Comparison of ENCODE assay signal across 23 cellular contexts in the genomic region with DNA sequence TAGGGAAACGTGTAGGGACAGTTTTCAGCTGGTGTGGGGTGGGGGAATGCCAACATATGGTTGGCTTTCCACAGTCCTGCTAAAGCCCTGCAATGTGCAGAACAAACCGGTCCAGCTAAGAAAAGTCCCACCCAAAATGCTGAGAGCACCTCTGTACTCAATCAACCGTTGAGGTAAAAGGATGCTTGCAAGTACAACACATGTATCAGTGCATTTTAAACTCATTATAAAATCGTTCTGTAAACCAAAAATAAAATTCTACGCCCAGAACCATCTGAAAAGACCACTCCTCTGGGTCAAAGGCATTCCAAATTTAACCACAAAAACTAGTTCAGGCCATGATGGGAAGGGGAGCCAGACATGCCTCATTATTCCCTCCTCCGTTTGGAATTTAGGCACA. TPM values are rescaled to one million over a fixed set of nuclear protein-coding genes. Genes with fewer than 3 reads are reported as not detected.
DNase-seq lines count a peak whose midpoint lies in the region; ATAC-seq and TF ChIP-seq lines count a peak whose summit lies in the region.
"Had no signal": no experiment of that assay in that cellular context is flagged by ENCODE, and none has a peak within 500 bp of the region (broad histone marks: within the 10 kb centered on the region; RNA-seq: fewer than 3 reads in every experiment).

No MANE protein-coding gene starts in this region.

- no peak overlapping the region for H3K4me2 ChIP-seq in neural progenitor cell

- POLR2A ChIA-PET in HEK293 (lab: Yijun Ruan, JAX), result interaction anchor here (1.3 kb wide), 1 partner anchor 10 kb away, joined by 3 read pairs; no protein-coding TSS in a partner anchor

- no peaks in the 10 kb centered on the region for H3K9me3 Mint-ChIP-seq in activated CD8-positive, alpha-beta memory T cell treated with anti-CD3 and anti-CD28 coated beads, Interleukin-2, amount 10 ng/mL, durations not matched to agents 7 days and 5 days (ENCODE audit: low read depth)
- no peaks in the 10 kb centered on the region for H3K9me3 Mint-ChIP-seq in activated naive CD8-positive, alpha-beta T cell treated with anti-CD3 and anti-CD28 coated beads for 36 hours
- H3K9me3 Mint-ChIP-seq in neural progenitor cell, result peaks cover 3% of the 10 kb centered on the region

- peaks cover 35% of the 10 kb centered on the region for H3K4me1 Mint-ChIP-seq in activated CD8-positive, alpha-beta memory T cell treated with anti-CD3 and anti-CD28 coated beads, Interleukin-2, amount 10 ng/mL, durations not matched to agents 7 days and 5 days
- peaks cover 23% of the 10 kb centered on the region for H3K4me1 Mint-ChIP-seq in activated naive CD8-positive, alpha-beta T cell treated with anti-CD3 and anti-CD28 coated beads for 36 hours
- H3K4me1 Mint-ChIP-seq in neural progenitor cell, result peaks cover 13% of the 10 kb centered on the region

- H3K4me3 ChIP-seq in HEK293 (ENCODE audit: low read depth, low read length), result no peak overlapping the region
- H3K4me3 ChIP-seq in neural progenitor cell, result no peak overlapping the region
- H3K4me3 ChIP-seq: gastrocnemius medialis, spleen had no signal

- H3F3A ChIP-seq in neural progenitor cell (ENCODE audit: low read depth), result peaks cover 21% of the 10 kb centered on the region

- H3K36me3 ChIP-seq in HEK293 (ENCODE audit: control insufficient read depth in 2 of 2, insufficient read depth in 1 of 2, low read length in 2 of 2) (peaks cover 10 to 19% of the 10 kb centered on the region in 2 experiments), neural progenitor cell (peaks cover 1% of the 10 kb centered on the region)
- H3K36me3 ChIP-seq: gastrocnemius medialis, spleen had no signal

- peaks cover 5% of the 10 kb centered on the region for H4K20me1 ChIP-seq in neural progenitor cell (ENCODE audit: low read depth)

- peaks cover 45% of the 10 kb centered on the region for H3K79me2 ChIP-seq in neural progenitor cell (ENCODE audit: low read depth)

- ATAC-seq in activated CD8-positive, alpha-beta memory T cell treated with anti-CD3 and anti-CD28 coated beads, Interleukin-2, amount 10 ng/mL, durations not matched to agents 7 days and 5 days, result no peak
- no peak for ATAC-seq in GM18498 (IDR thresholded peaks at IDR 0.05; ENCODE audit: unreplicated experiment)
- ATAC-seq in GM21825 (IDR thresholded peaks at IDR 0.05; ENCODE audit: unreplicated experiment), result no peak
- ATAC-seq: esophagus mucosa, gastrocnemius medialis had no signal

- H3K4me1 ChIP-seq in HEK293 (ENCODE audit: control insufficient read depth, insufficient read depth, low read length) (0 out of 2 replicates have a peak, but pooled peaks cover 4% of the 10 kb centered on the region), neural progenitor cell (peaks cover 9% of the 10 kb centered on the region)
- H3K4me1 ChIP-seq: gastrocnemius medialis had no signal

- no peak for DNase-seq in activated CD8-positive, alpha-beta memory T cell treated with anti-CD3 and anti-CD28 coated beads, Interleukin-2, amount 10 ng/mL, durations not matched to agents 7 days and 5 days
- no peak for DNase-seq in activated CD8-positive, alpha-beta memory T cell treated with anti-CD3 and anti-CD28 coated beads for 24 hours
- DNase-seq in activated naive CD8-positive, alpha-beta T cell treated with anti-CD3 and anti-CD28 coated beads for 36 hours, result no peak
- DNase-seq in neural progenitor cell (ENCODE audit: low spot score), result no peak
- no peak for DNase-seq in RKO (ENCODE audit: low spot score)
- DNase-seq: ACHN; amygdala; CD4-positive, alpha-beta memory T cell; central memory CD4-positive, alpha-beta T cell; DMS53; gastrocnemius medialis; Karpas-422; kidney glomerular epithelial cell; mesenchymal stem cell; NCI-H1105 treated with DMSO at 0.1 percent for 48 hours; NCI-H2081 treated with DMSO at 0.1 percent for 48 hours; spleen; stimulated activated CD4-positive, alpha-beta T cell treated with anti-CD3 and anti-CD28 coated beads, Interleukin-4, amount 100 ng/mL, for 4 hours had no signal

- CTCF ChIA-PET in activated CD8-positive, alpha-beta memory T cell treated with anti-CD3 and anti-CD28 coated beads, Interleukin-2, amount 10 ng/mL, durations not matched to agents 7 days and 5 days (lab: Charles Lee), result interaction anchor here (0.7 to 1.5 kb wide), 4 partner anchors 31 to 126 kb away, joined by 3 to 6 read pairs (median 4); partner anchors contain the start of gene ENOSF1
- CTCF ChIA-PET in HEK293 (lab: Yijun Ruan, JAX), result interaction anchor here (2.3 to 3.0 kb wide), 2 partner anchors 31 to 176 kb away, joined by 7 to 14 read pairs; no protein-coding TSS in a partner anchor

- H3K9ac ChIP-seq in neural progenitor cell, result no peak overlapping the region

- no peak overlapping the region for H3K27ac Mint-ChIP-seq in activated CD8-positive, alpha-beta memory T cell treated with anti-CD3 and anti-CD28 coated beads, Interleukin-2, amount 10 ng/mL, durations not matched to agents 7 days and 5 days
- H3K27ac Mint-ChIP-seq in activated naive CD8-positive, alpha-beta T cell treated with anti-CD3 and anti-CD28 coated beads for 36 hours, result no peak overlapping the region
- H3K27ac Mint-ChIP-seq in neural progenitor cell, result no peak overlapping the region

- H3K9me3 ChIP-seq in HEK293 (ENCODE audit: control insufficient read depth, insufficient read depth, low read depth, low read length) (no peaks in the 10 kb centered on the region), neural progenitor cell (ENCODE audit: low read depth) (no peaks in the 10 kb centered on the region)
- H3K9me3 ChIP-seq: gastrocnemius medialis, spleen had no signal

- TF ChIP-seq CTCF in HEK293 (tag by site-specific recombination; IDR thresholded peaks at IDR 0.05), result no peak
- TF ChIP-seq CTCF in neural progenitor cell (IDR thresholded peaks at IDR 0.05), result no peak

- H3K27ac ChIP-seq in HEK293 (ENCODE audit: extremely low read depth, low read depth, low read length) (no peak overlapping the region), neural progenitor cell (no peak overlapping the region)
- H3K27ac ChIP-seq: gastrocnemius medialis, spleen had no signal

- no peak overlapping the region for H2AFZ ChIP-seq in neural progenitor cell (replicated peaks)

- H3K27me3 ChIP-seq in neural progenitor cell, result no peaks in the 10 kb centered on the region

- H3K4me3 Mint-ChIP-seq in activated CD8-positive, alpha-beta memory T cell treated with anti-CD3 and anti-CD28 coated beads, Interleukin-2, amount 10 ng/mL, durations not matched to agents 7 days and 5 days, result peak overlapping the region; percentile 96
- peak overlapping the region; percentile 32 for H3K4me3 Mint-ChIP-seq in activated naive CD8-positive, alpha-beta T cell treated with anti-CD3 and anti-CD28 coated beads for 36 hours
- peak overlapping the region; percentile 72 for H3K4me3 Mint-ChIP-seq in neural progenitor cell

- H3K36me3 Mint-ChIP-seq in activated CD8-positive, alpha-beta memory T cell treated with anti-CD3 and anti-CD28 coated beads, Interleukin-2, amount 10 ng/mL, durations not matched to agents 7 days and 5 days, result peaks cover 26% of the 10 kb centered on the region
- H3K36me3 Mint-ChIP-seq in activated naive CD8-positive, alpha-beta T cell treated with anti-CD3 and anti-CD28 coated beads for 36 hours, result peaks cover 24% of the 10 kb centered on the region
- peaks cover 23% of the 10 kb centered on the region for H3K36me3 Mint-ChIP-seq in neural progenitor cell
- H3K36me3 Mint-ChIP-seq: CD4-positive, alpha-beta memory T cell had no signal

- no peaks in the 10 kb centered on the region for H3K27me3 Mint-ChIP-seq in activated CD8-positive, alpha-beta memory T cell treated with anti-CD3 and anti-CD28 coated beads, Interleukin-2, amount 10 ng/mL, durations not matched to agents 7 days and 5 days
- H3K27me3 Mint-ChIP-seq in activated naive CD8-positive, alpha-beta T cell treated with anti-CD3 and anti-CD28 coated beads for 36 hours, result peaks cover 68% of the 10 kb centered on the region
- peaks cover 3% of the 10 kb centered on the region for H3K27me3 Mint-ChIP-seq in neural progenitor cell (ENCODE audit: insufficient read depth, low read depth)

TF ChIP-seq in HEK293, 187 proteins besides CTCF, POLR2A, EP300 and RAD21:
- TF ChIP-seq ZNF10 (tag by site-specific recombination; IDR thresholded peaks at IDR 0.05) (no peak), ZNF202 (tag by site-specific recombination; IDR thresholded peaks at IDR 0.05; ENCODE audit: borderline replicate concordance) (no peak), ZNF133 (tag by site-specific recombination; IDR thresholded peaks at IDR 0.05) (peak; percentile 97), ZBTB8A (tag by site-specific recombination; IDR thresholded peaks at IDR 0.05) (no peak)

RNA-seq across cellular contexts. Expression of gene TYMS, which starts 2.0 kb away (rescaled TPM):
- 100 to 1,000 TPM; 369 TPM for total RNA-seq in activated CD8-positive, alpha-beta memory T cell treated with anti-CD3 and anti-CD28 coated beads, Interleukin-2, amount 10 ng/mL, durations not matched to agents 7 days and 5 days
- 100 to 1,000 TPM; 364 to 369 TPM for total RNA-seq in activated naive CD8-positive, alpha-beta T cell treated with anti-CD3 and anti-CD28 coated beads for 36 hours
- 60.3 and 86.9 TPM in 2 replicates for total RNA-seq in neural progenitor cell (ENCODE audit: low replicate concordance)
- total RNA-seq: CD4-positive, alpha-beta memory T cell had no signal

RNA-seq across cellular contexts. Expression of gene ENOSF1, which starts 57.0 kb away (rescaled TPM):
- 10 to 100 TPM; 79.3 to 84.3 TPM for total RNA-seq in activated CD8-positive, alpha-beta memory T cell treated with anti-CD3 and anti-CD28 coated beads, Interleukin-2, amount 10 ng/mL, durations not matched to agents 7 days and 5 days
- total RNA-seq in activated naive CD8-positive, alpha-beta T cell treated with anti-CD3 and anti-CD28 coated beads for 36 hours, result 10 to 100 TPM; 61.7 to 75.2 TPM
- total RNA-seq in neural progenitor cell (ENCODE audit: low replicate concordance), result 20.2 and 29.7 TPM in 2 replicates

RNA-seq across cellular contexts. Expression of gene CLUL1, which starts 58.7 kb away (rescaled TPM):
- total RNA-seq in activated CD8-positive, alpha-beta memory T cell treated with anti-CD3 and anti-CD28 coated beads, Interleukin-2, amount 10 ng/mL, durations not matched to agents 7 days and 5 days, result not detected
- total RNA-seq in activated naive CD8-positive, alpha-beta T cell treated with anti-CD3 and anti-CD28 coated beads for 36 hours, result not detected
- 1.1 TPM in 1 of 2 replicates, not detected in the other for total RNA-seq in neural progenitor cell (ENCODE audit: low replicate concordance)
- total RNA-seq: CD4-positive, alpha-beta memory T cell; NCI-H460 had no signal

Comparison
In these comparisons a context has a peak if more than half of its experiments do, and no peak if none do; other contexts are left out.
1. H3K4me3 Mint-ChIP-seq: peak in every context shown above with its lines; median percentile 96 in activated CD8-positive, alpha-beta memory T cell treated with anti-CD3 and anti-CD28 coated beads, Interleukin-2, amount 10 ng/mL, durations not matched to agents 7 days and 5 days; 72 in neural progenitor cell; 32 in activated naive CD8-positive, alpha-beta T cell treated with anti-CD3 and anti-CD28 coated beads for 36 hours.